Comparison of ENCODE assay signal across 9 cellular contexts in genomic region chr9:35225677-35226076, GRCh38.
"Had no signal": no experiment of that assay in that cellular context is flagged by ENCODE, and none has a peak within 500 bp of the region (broad histone marks: within the 10 kb centered on the region; RNA-seq: fewer than 3 reads in every experiment).

No MANE protein-coding gene starts in this region.

- H3K4me3 ChIP-seq: GM23248, K562 had no signal

- FAIRE-seq: H54, HTR-8/SVneo, K562 had no signal

- H3K4me3 Mint-ChIP-seq: H9 had no signal

- H2AFZ ChIP-seq: GM23248 had no signal

- ATAC-seq: K562 had no signal

- DNase-seq: GM23248, GOT3, H9, HCEC 1CT, IMR-90, KG1 had no signal

- H3K9ac ChIP-seq: GM23248 had no signal

- H3K27ac ChIP-seq: GM23248 had no signal
